Comparison of ENCODE assay signal across 25 cellular contexts in genomic region chr13:95067303-95067702, GRCh38.
DNase-seq lines count a peak whose midpoint lies in the region; FAIRE-seq and TF ChIP-seq lines count a peak whose summit lies in the region.
"Had no signal": no experiment of that assay in that cellular context is flagged by ENCODE, and none has a peak within 500 bp of the region (broad histone marks: within the 10 kb centered on the region; RNA-seq: fewer than 3 reads in every experiment).

No MANE protein-coding gene starts in this region.

- no peak overlapping the region for H3K4me3 ChIP-seq in AG10803 (ENCODE audit: low read length)
- no peak overlapping the region for H3K4me3 ChIP-seq in astrocyte of the spinal cord (ENCODE audit: low read depth, low read length)
- H3K4me3 ChIP-seq: pancreas, suprapubic skin had no signal

- FAIRE-seq in D721Med (lab: Jason Lieb, UNC), result no peak
- FAIRE-seq: pancreas, urothelium cell line had no signal

- DNase-seq in AG10803 (ENCODE audit: low read depth) (peak; percentile 16), HT1080 (ENCODE audit: low read depth) (peak; percentile 76), astrocyte of the spinal cord (ENCODE audit: low read depth, low spot score) (peak; percentile 15), glomerular visceral epithelial cell (ENCODE audit: extremely low spot score) (peak; percentile 8), D721Med (ENCODE audit: insufficient read length, low spot score) (no peak), NCI-H2107 (lab: John Stamatoyannopoulos, UW) (no peak), T-helper 1 cell (no peak), NK-92 (lab: John Stamatoyannopoulos, UW; ENCODE audit: unreplicated experiment) (no peak)
- DNase-seq: activated CD4-positive, alpha-beta memory T cell treated with anti-CD3 and anti-CD28 coated beads for 36 hours; activated CD8-positive, alpha-beta memory T cell treated with anti-CD3 and anti-CD28 coated beads, Interleukin-2, amount 50 U/mL, for 48 hours; aorta; C1 segment of cervical spinal cord; Calu3; erythroblast; islet precursor cell; KBM-7; NCI-H1930; NCI-H226; NCI-H748 treated with DMSO at 0.1 percent for 48 hours; pancreas; right cardiac atrium; SHP77; stimulated activated CD4-positive, alpha-beta T cell treated with anti-CD3 and anti-CD28 coated beads, Interleukin-4, amount 100 ng/mL, for 1 hour had no signal

- no peak for TF ChIP-seq CTCF in AG10803 (conservative IDR thresholded peaks at IDR 0.05; ENCODE audit: low read length)
- no peak for TF ChIP-seq CTCF in astrocyte of the spinal cord (IDR thresholded peaks at IDR 0.05; ENCODE audit: low read depth, low read length)
- no peak for TF ChIP-seq CTCF in D721Med (IDR thresholded peaks at IDR 0.05; ENCODE audit: insufficient read depth, missing control alignments)

- in situ Hi-C loops in astrocyte of the spinal cord (cut with HindIII; ENCODE audit: low sequenced_read_pairs), result no loop called here

Comparison
In these comparisons a context has a peak if more than half of its experiments do, and no peak if none do; other contexts are left out.
1. DNase-seq: peak in AG10803 (single experiment), HT1080 (single experiment), astrocyte of the spinal cord (single experiment) and glomerular visceral epithelial cell (single experiment); none in D721Med (single experiment), NCI-H2107 (single experiment), T-helper 1 cell (0 of 5) and NK-92 (single experiment).